In the genomic region with DNA sequence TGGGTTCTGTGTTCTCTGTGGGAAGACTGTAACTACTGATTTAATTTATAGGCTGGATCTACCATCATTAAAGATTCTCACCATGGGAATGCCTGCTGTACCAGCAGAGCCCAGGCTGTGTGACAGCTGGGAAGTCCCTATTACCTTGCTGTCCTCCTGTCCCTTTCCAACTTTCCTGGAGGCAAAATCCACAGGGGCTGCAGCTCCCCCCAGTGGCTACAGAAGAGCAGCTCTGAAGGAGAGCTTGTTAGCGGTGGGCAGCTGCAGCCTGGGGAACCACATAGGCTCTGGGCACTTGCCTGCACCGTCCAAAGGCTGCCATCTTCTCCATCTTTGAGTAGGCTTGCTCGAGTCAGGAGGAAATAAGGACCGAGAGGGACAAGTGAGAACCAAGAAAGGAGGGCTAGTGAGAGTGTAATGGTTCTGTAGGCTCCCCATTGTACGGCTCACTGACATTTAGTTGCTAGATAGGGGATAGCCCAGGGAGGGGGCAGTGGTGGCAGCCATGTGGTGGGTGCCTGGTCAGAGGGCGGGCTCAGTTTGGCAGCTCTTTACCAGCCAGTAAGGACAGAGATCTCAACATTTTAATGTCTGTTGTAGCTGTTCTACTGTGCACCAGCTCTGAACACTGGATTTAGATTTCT, we compare ENCODE assay signal across 1 cellular context.
TF ChIP-seq lines count a peak whose summit lies in the region.

No MANE protein-coding gene starts in this region.

TF ChIP-seq in HepG2, 621 proteins besides CTCF, POLR2A, EP300 and RAD21 (continued from another document and continues in another):
- TF ChIP-seq ZNF546 (CRISPR knock-in tag; conservative IDR thresholded peaks at IDR 0.05), result no peak
- TF ChIP-seq, protein P1, sequence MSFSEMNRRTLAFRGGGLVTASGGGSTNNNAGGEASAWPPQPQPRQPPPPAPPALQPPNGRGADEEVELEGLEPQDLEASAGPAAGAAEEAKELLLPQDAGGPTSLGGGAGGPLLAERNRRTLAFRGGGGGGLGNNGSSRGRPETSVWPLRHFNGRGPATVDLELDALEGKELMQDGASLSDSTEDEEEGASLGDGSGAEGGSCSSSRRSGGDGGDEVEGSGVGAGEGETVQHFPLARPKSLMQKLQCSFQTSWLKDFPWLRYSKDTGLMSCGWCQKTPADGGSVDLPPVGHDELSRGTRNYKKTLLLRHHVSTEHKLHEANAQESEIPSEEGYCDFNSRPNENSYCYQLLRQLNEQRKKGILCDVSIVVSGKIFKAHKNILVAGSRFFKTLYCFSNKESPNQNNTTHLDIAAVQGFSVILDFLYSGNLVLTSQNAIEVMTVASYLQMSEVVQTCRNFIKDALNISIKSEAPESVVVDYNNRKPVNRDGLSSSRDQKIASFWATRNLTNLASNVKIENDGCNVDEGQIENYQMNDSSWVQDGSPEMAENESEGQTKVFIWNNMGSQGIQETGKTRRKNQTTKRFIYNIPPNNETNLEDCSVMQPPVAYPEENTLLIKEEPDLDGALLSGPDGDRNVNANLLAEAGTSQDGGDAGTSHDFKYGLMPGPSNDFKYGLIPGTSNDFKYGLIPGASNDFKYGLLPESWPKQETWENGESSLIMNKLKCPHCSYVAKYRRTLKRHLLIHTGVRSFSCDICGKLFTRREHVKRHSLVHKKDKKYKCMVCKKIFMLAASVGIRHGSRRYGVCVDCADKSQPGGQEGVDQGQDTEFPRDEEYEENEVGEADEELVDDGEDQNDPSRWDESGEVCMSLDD (CRISPR knock-in tag; IDR thresholded peaks at IDR 0.05; ENCODE audit: borderline replicate concordance), result no peak
- TF ChIP-seq TBX2 (CRISPR knock-in tag; IDR thresholded peaks at IDR 0.05; ENCODE audit: borderline replicate concordance), result no peak
- TF ChIP-seq CREM (IDR thresholded peaks at IDR 0.05), result no peak
- no peak for TF ChIP-seq CREM (CRISPR knock-in tag; IDR thresholded peaks at IDR 0.05)
- TF ChIP-seq ZSCAN20 (CRISPR knock-in tag; IDR thresholded peaks at IDR 0.05; ENCODE audit: borderline replicate concordance), result no peak
- no peak for TF ChIP-seq ZFP36 (IDR thresholded peaks at IDR 0.05; ENCODE audit: borderline replicate concordance, low read depth, low read length, partially characterized antibody)
- no peak for TF ChIP-seq ZNF558 (CRISPR knock-in tag; IDR thresholded peaks at IDR 0.05; ENCODE audit: borderline replicate concordance)
- TF ChIP-seq, protein P2, sequence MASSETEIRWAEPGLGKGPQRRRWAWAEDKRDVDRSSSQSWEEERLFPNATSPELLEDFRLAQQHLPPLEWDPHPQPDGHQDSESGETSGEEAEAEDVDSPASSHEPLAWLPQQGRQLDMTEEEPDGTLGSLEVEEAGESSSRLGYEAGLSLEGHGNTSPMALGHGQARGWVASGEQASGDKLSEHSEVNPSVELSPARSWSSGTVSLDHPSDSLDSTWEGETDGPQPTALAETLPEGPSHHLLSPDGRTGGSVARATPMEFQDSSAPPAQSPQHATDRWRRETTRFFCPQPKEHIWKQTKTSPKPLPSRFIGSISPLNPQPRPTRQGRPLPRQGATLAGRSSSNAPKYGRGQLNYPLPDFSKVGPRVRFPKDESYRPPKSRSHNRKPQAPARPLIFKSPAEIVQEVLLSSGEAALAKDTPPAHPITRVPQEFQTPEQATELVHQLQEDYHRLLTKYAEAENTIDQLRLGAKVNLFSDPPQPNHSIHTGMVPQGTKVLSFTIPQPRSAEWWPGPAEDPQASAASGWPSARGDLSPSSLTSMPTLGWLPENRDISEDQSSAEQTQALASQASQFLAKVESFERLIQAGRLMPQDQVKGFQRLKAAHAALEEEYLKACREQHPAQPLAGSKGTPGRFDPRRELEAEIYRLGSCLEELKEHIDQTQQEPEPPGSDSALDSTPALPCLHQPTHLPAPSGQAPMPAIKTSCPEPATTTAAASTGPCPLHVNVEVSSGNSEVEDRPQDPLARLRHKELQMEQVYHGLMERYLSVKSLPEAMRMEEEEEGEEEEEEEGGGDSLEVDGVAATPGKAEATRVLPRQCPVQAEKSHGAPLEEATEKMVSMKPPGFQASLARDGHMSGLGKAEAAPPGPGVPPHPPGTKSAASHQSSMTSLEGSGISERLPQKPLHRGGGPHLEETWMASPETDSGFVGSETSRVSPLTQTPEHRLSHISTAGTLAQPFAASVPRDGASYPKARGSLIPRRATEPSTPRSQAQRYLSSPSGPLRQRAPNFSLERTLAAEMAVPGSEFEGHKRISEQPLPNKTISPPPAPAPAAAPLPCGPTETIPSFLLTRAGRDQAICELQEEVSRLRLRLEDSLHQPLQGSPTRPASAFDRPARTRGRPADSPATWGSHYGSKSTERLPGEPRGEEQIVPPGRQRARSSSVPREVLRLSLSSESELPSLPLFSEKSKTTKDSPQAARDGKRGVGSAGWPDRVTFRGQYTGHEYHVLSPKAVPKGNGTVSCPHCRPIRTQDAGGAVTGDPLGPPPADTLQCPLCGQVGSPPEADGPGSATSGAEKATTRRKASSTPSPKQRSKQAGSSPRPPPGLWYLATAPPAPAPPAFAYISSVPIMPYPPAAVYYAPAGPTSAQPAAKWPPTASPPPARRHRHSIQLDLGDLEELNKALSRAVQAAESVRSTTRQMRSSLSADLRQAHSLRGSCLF (CRISPR knock-in tag; IDR thresholded peaks at IDR 0.05; ENCODE audit: borderline replicate concordance), result no peak
- peak; percentile 68; the same call in 1 of the 2 replicates for TF ChIP-seq ZNF501 (CRISPR knock-in tag; IDR thresholded peaks at IDR 0.05)
- TF ChIP-seq ZNF354B (CRISPR knock-in tag; IDR thresholded peaks at IDR 0.05), result no peak
- no peak for TF ChIP-seq U2AF1 (optimal IDR thresholded peaks at IDR 0.05; ENCODE audit: low read depth, low read length)
- TF ChIP-seq ZNF33B (CRISPR knock-in tag; IDR thresholded peaks at IDR 0.05), result 0 out of 2 replicates have a peak, but pooled peaks have one; percentile 48
- TF ChIP-seq, protein P3, sequence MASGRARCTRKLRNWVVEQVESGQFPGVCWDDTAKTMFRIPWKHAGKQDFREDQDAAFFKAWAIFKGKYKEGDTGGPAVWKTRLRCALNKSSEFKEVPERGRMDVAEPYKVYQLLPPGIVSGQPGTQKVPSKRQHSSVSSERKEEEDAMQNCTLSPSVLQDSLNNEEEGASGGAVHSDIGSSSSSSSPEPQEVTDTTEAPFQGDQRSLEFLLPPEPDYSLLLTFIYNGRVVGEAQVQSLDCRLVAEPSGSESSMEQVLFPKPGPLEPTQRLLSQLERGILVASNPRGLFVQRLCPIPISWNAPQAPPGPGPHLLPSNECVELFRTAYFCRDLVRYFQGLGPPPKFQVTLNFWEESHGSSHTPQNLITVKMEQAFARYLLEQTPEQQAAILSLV (CRISPR knock-in tag; IDR thresholded peaks at IDR 0.05; ENCODE audit: borderline replicate concordance), result no peak
- TF ChIP-seq, protein P4, sequence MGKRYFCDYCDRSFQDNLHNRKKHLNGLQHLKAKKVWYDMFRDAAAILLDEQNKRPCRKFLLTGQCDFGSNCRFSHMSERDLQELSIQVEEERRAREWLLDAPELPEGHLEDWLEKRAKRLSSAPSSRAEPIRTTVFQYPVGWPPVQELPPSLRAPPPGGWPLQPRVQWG (CRISPR knock-in tag; IDR thresholded peaks at IDR 0.05; ENCODE audit: borderline replicate concordance, low read depth), result no peak
- TF ChIP-seq, protein P5, sequence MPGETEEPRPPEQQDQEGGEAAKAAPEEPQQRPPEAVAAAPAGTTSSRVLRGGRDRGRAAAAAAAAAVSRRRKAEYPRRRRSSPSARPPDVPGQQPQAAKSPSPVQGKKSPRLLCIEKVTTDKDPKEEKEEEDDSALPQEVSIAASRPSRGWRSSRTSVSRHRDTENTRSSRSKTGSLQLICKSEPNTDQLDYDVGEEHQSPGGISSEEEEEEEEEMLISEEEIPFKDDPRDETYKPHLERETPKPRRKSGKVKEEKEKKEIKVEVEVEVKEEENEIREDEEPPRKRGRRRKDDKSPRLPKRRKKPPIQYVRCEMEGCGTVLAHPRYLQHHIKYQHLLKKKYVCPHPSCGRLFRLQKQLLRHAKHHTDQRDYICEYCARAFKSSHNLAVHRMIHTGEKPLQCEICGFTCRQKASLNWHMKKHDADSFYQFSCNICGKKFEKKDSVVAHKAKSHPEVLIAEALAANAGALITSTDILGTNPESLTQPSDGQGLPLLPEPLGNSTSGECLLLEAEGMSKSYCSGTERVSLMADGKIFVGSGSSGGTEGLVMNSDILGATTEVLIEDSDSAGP (CRISPR knock-in tag; IDR thresholded peaks at IDR 0.05; ENCODE audit: borderline replicate concordance), result no peak
- TF ChIP-seq ZNF773 (CRISPR knock-in tag; IDR thresholded peaks at IDR 0.05; ENCODE audit: borderline replicate concordance), result no peak
- no peak for TF ChIP-seq RAD51 (IDR thresholded peaks at IDR 0.05; ENCODE audit: borderline replicate concordance)
- no peak for TF ChIP-seq ZBTB42 (CRISPR knock-in tag; IDR thresholded peaks at IDR 0.05)
- peak; percentile 63 for TF ChIP-seq THAP11 (CRISPR knock-in tag; IDR thresholded peaks at IDR 0.05)
- TF ChIP-seq TOE1 (CRISPR knock-in tag; IDR thresholded peaks at IDR 0.05), result no peak
- no peak for TF ChIP-seq BRD4 (CRISPR knock-in tag; IDR thresholded peaks at IDR 0.05)
- 0 out of 2 replicates have a peak, but pooled peaks have one; percentile 55 for TF ChIP-seq KDM3A (CRISPR knock-in tag; IDR thresholded peaks at IDR 0.05; ENCODE audit: low read depth)
- TF ChIP-seq STAG1 (CRISPR knock-in tag; IDR thresholded peaks at IDR 0.05), result peak; percentile 98
- no peak for TF ChIP-seq ZNF24 (IDR thresholded peaks at IDR 0.05)
- TF ChIP-seq GABPB1 (CRISPR knock-in tag; IDR thresholded peaks at IDR 0.05), result no peak
- no peak for TF ChIP-seq ZMYM3 (CRISPR knock-in tag; IDR thresholded peaks at IDR 0.05)
- TF ChIP-seq SAFB2 (CRISPR knock-in tag; IDR thresholded peaks at IDR 0.05; ENCODE audit: borderline replicate concordance, low read depth), result no peak
- TF ChIP-seq POGZ (CRISPR knock-in tag; IDR thresholded peaks at IDR 0.05), result no peak
- TF ChIP-seq, protein P6, sequence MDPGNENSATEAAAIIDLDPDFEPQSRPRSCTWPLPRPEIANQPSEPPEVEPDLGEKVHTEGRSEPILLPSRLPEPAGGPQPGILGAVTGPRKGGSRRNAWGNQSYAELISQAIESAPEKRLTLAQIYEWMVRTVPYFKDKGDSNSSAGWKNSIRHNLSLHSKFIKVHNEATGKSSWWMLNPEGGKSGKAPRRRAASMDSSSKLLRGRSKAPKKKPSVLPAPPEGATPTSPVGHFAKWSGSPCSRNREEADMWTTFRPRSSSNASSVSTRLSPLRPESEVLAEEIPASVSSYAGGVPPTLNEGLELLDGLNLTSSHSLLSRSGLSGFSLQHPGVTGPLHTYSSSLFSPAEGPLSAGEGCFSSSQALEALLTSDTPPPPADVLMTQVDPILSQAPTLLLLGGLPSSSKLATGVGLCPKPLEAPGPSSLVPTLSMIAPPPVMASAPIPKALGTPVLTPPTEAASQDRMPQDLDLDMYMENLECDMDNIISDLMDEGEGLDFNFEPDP (CRISPR knock-in tag; conservative IDR thresholded peaks at IDR 0.05), result 0 out of 2 replicates have a peak, but pooled peaks have one; percentile 87
- TF ChIP-seq ZNF180 (CRISPR knock-in tag; IDR thresholded peaks at IDR 0.05; ENCODE audit: borderline replicate concordance, low read depth), result no peak
- TF ChIP-seq ZNF44 (CRISPR knock-in tag; IDR thresholded peaks at IDR 0.05), result peak; percentile 51; the same call in 1 of the 2 replicates
- TF ChIP-seq NFRKB (IDR thresholded peaks at IDR 0.05), result no peak
- TF ChIP-seq, protein P7, sequence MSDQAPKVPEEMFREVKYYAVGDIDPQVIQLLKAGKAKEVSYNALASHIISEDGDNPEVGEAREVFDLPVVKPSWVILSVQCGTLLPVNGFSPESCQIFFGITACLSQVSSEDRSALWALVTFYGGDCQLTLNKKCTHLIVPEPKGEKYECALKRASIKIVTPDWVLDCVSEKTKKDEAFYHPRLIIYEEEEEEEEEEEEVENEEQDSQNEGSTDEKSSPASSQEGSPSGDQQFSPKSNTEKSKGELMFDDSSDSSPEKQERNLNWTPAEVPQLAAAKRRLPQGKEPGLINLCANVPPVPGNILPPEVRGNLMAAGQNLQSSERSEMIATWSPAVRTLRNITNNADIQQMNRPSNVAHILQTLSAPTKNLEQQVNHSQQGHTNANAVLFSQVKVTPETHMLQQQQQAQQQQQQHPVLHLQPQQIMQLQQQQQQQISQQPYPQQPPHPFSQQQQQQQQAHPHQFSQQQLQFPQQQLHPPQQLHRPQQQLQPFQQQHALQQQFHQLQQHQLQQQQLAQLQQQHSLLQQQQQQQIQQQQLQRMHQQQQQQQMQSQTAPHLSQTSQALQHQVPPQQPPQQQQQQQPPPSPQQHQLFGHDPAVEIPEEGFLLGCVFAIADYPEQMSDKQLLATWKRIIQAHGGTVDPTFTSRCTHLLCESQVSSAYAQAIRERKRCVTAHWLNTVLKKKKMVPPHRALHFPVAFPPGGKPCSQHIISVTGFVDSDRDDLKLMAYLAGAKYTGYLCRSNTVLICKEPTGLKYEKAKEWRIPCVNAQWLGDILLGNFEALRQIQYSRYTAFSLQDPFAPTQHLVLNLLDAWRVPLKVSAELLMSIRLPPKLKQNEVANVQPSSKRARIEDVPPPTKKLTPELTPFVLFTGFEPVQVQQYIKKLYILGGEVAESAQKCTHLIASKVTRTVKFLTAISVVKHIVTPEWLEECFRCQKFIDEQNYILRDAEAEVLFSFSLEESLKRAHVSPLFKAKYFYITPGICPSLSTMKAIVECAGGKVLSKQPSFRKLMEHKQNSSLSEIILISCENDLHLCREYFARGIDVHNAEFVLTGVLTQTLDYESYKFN (CRISPR knock-in tag; conservative IDR thresholded peaks at IDR 0.05), result no peak
- TF ChIP-seq ZIK1 (CRISPR knock-in tag; IDR thresholded peaks at IDR 0.05; ENCODE audit: borderline replicate concordance, low read depth), result no peak
- TF ChIP-seq ZNF672 (CRISPR knock-in tag; IDR thresholded peaks at IDR 0.05), result no peak
- no peak for TF ChIP-seq AKAP8 (CRISPR knock-in tag; IDR thresholded peaks at IDR 0.05)
- no peak for TF ChIP-seq CC2D1A (CRISPR knock-in tag; IDR thresholded peaks at IDR 0.05)
- peak; percentile 27; the same call in 1 of the 2 replicates for TF ChIP-seq SOX5 (CRISPR knock-in tag; IDR thresholded peaks at IDR 0.05; ENCODE audit: borderline replicate concordance)
- 0 out of 2 replicates have a peak, but pooled peaks have one; percentile 34 for TF ChIP-seq ZNF547 (CRISPR knock-in tag; IDR thresholded peaks at IDR 0.05)
- TF ChIP-seq GATAD1 (CRISPR knock-in tag; IDR thresholded peaks at IDR 0.05), result no peak; the same call in 1 of the 2 replicates
- TF ChIP-seq SALL2 (CRISPR knock-in tag; IDR thresholded peaks at IDR 0.05), result no peak; the same call in 1 of the 2 replicates
- TF ChIP-seq, protein P8, sequence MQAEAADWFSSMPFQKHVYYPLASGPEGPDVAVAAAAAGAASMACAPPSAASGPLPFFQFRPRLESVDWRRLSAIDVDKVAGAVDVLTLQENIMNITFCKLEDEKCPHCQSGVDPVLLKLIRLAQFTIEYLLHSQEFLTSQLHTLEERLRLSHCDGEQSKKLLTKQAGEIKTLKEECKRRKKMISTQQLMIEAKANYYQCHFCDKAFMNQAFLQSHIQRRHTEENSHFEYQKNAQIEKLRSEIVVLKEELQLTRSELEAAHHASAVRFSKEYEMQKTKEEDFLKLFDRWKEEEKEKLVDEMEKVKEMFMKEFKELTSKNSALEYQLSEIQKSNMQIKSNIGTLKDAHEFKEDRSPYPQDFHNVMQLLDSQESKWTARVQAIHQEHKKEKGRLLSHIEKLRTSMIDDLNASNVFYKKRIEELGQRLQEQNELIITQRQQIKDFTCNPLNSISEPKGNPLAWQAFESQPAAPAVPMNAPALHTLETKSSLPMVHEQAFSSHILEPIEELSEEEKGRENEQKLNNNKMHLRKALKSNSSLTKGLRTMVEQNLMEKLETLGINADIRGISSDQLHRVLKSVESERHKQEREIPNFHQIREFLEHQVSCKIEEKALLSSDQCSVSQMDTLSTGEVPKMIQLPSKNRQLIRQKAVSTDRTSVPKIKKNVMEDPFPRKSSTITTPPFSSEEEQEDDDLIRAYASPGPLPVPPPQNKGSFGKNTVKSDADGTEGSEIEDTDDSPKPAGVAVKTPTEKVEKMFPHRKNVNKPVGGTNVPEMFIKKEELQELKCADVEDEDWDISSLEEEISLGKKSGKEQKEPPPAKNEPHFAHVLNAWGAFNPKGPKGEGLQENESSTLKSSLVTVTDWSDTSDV (CRISPR knock-in tag; IDR thresholded peaks at IDR 0.05), result no peak
- no peak for TF ChIP-seq GLI4 (CRISPR knock-in tag; IDR thresholded peaks at IDR 0.05; ENCODE audit: borderline replicate concordance)
- TF ChIP-seq DPF2 (CRISPR knock-in tag; IDR thresholded peaks at IDR 0.05; ENCODE audit: borderline replicate concordance, low read depth), result no peak
